13 cellular contexts compared by ENCODE assay signal in the genomic region with DNA sequence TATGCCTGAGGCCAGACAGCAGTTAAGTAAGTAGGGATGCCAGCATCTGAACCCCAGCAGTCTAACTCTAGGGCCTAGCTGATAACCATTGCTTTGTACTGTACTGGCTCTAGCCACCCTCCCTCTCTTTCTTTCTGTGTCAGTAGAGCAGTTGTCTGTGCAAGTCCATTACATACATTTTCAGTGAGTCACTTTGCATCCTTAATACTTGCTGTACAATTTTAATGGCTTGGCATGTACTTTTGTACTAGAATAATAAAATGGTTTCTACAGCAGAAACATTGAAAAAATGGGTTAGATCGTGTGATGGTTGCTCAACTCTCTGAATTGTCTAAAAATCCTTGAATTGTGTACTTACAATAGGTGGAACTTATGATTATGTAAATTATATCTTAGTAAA. TPM values are rescaled to one million over a fixed set of nuclear protein-coding genes. Genes with fewer than 3 reads are reported as not detected.
A peak's percentile ranks its signal among the peaks of the same experiment; 100 is the strongest.
DNase-seq lines count a peak whose midpoint lies in the region; ATAC-seq and TF ChIP-seq lines count a peak whose summit lies in the region.
"Had no signal": no experiment of that assay in that cellular context is flagged by ENCODE, and none has a peak within 500 bp of the region (broad histone marks: within the 10 kb centered on the region; RNA-seq: fewer than 3 reads in every experiment).

No MANE protein-coding gene starts in this region.

- DNase-seq in activated CD4-positive, alpha-beta T cell treated with anti-CD3 and anti-CD28 coated beads, Interleukin-2, amount 10 ng/mL, durations not matched to agents 24 days and 14 days = no peak
- no peak for DNase-seq in activated CD4-positive, alpha-beta T cell treated with anti-CD3 and anti-CD28 coated beads for 1 hour
- DNase-seq in T-cell = no peak
- DNase-seq in fibroblast of gingiva (ENCODE audit: low read depth) = peak; percentile 84
- peak; percentile 66 for DNase-seq in osteoblast (ENCODE audit: insufficient read length, low spot score, missing footprints)
- no peak for DNase-seq in NCI-H187 (lab: John Stamatoyannopoulos, UW)
- no peak for DNase-seq in cortex of kidney (lab: John Stamatoyannopoulos, UW)
- DNase-seq: activated CD8-positive, alpha-beta memory T cell treated with anti-CD3 and anti-CD28 coated beads for 24 hours; H9; NCI-H526 treated with DMSO at 0.1 percent for 48 hours had no signal

- POLR2A ChIA-PET in T-cell (lab: Charles Lee) = interaction anchor here in 1 of 2 donors (0.7 kb wide), 1 partner anchor 15 kb away, joined by 4 read pairs; no protein-coding TSS in a partner anchor

- H3K79me2 ChIP-seq in osteoblast (ENCODE audit: insufficient read depth, low read length) = peaks cover 16% of the 10 kb centered on the region

- H4K20me1 ChIP-seq in osteoblast (ENCODE audit: insufficient read depth, low read length) = no peaks in the 10 kb centered on the region

- H3K27me3 Mint-ChIP-seq in activated CD4-positive, alpha-beta T cell treated with anti-CD3 and anti-CD28 coated beads, Interleukin-2, amount 10 ng/mL, durations not matched to agents 24 days and 14 days = no peaks in the 10 kb centered on the region
- H3K27me3 Mint-ChIP-seq in T-cell = no peaks in the 10 kb centered on the region

- no peaks in the 10 kb centered on the region for H3K9me3 ChIP-seq in osteoblast (ENCODE audit: low read depth, low read length)
- H3K9me3 ChIP-seq: A549 had no signal

- H3K4me3 Mint-ChIP-seq in activated CD4-positive, alpha-beta T cell treated with anti-CD3 and anti-CD28 coated beads, Interleukin-2, amount 10 ng/mL, durations not matched to agents 24 days and 14 days = peak overlapping the region; percentile 99
- H3K4me3 Mint-ChIP-seq in T-cell = peak overlapping the region; percentile 96 to 99 (median 97)

- H3K4me3 ChIP-seq in osteoblast (ENCODE audit: insufficient read depth, low read length) = no peak overlapping the region
- H3K4me3 ChIP-seq: A549, SK-N-MC had no signal

- CTCF ChIA-PET in T-cell (lab: Charles Lee) = interaction anchor here in 1 of 2 donors (0.6 to 3.8 kb wide), 3 partner anchors 9 to 107 kb away, joined by 3 to 21 read pairs (median 5); no protein-coding TSS in a partner anchor

- H3K36me3 ChIP-seq in osteoblast (ENCODE audit: insufficient read depth, low read length) = no peaks in the 10 kb centered on the region

- H3K27me3 ChIP-seq in osteoblast (ENCODE audit: insufficient read depth, low read length) = no peaks in the 10 kb centered on the region

- H3K27ac Mint-ChIP-seq in activated CD4-positive, alpha-beta T cell treated with anti-CD3 and anti-CD28 coated beads, Interleukin-2, amount 10 ng/mL, durations not matched to agents 24 days and 14 days = no peak overlapping the region
- H3K27ac Mint-ChIP-seq in T-cell = peak overlapping the region; percentile 92 to 97
- H3K27ac Mint-ChIP-seq: H9 had no signal

- peaks cover 16% of the 10 kb centered on the region for H3K36me3 Mint-ChIP-seq in activated CD4-positive, alpha-beta T cell treated with anti-CD3 and anti-CD28 coated beads, Interleukin-2, amount 10 ng/mL, durations not matched to agents 24 days and 14 days (ENCODE audit: low read depth)
- H3K36me3 Mint-ChIP-seq in T-cell = peaks cover 4% of the 10 kb centered on the region

- TF ChIP-seq CTCF in osteoblast (IDR thresholded peaks at IDR 0.05; ENCODE audit: extremely low read depth, low read depth, low read length) = no peak

- ATAC-seq in T-cell (replicated peaks in 1 of 4) = no peak
- ATAC-seq in GM21447 (IDR thresholded peaks at IDR 0.05; ENCODE audit: unreplicated experiment) = no peak
- ATAC-seq: A549 had no signal

- H3K4me1 Mint-ChIP-seq in activated CD4-positive, alpha-beta T cell treated with anti-CD3 and anti-CD28 coated beads, Interleukin-2, amount 10 ng/mL, durations not matched to agents 24 days and 14 days = peaks cover 55% of the 10 kb centered on the region
- H3K4me1 Mint-ChIP-seq in T-cell = peaks cover 59 to 71% (median 62%) of the 10 kb centered on the region in 3 donors

- no peak overlapping the region for H2AFZ ChIP-seq in osteoblast (ENCODE audit: low read length)

- intact Hi-C loops in activated CD4-positive, alpha-beta T cell treated with anti-CD3 and anti-CD28 coated beads, Interleukin-2, amount 10 ng/mL, durations not matched to agents 24 days and 14 days (cut with micrococcal nuclease) = no loop called here

- H3K4me2 ChIP-seq in osteoblast (ENCODE audit: insufficient read depth, low read length) = no peak overlapping the region

- no peak overlapping the region for H3K27ac ChIP-seq in osteoblast (ENCODE audit: low read depth, low read length)
- H3K27ac ChIP-seq: A549, SK-N-MC had no signal

- peaks cover 13% of the 10 kb centered on the region for H3K4me1 ChIP-seq in osteoblast (ENCODE audit: insufficient read depth, low read length)

- H3K9me3 Mint-ChIP-seq in activated CD4-positive, alpha-beta T cell treated with anti-CD3 and anti-CD28 coated beads, Interleukin-2, amount 10 ng/mL, durations not matched to agents 24 days and 14 days = peaks cover 6% of the 10 kb centered on the region
- no peaks in the 10 kb centered on the region for H3K9me3 Mint-ChIP-seq in T-cell

RNA-seq across cellular contexts. Expression of a gene that starts 1.5 kb away (rescaled TPM):
- total RNA-seq in activated CD4-positive, alpha-beta T cell treated with anti-CD3 and anti-CD28 coated beads, Interleukin-2, amount 10 ng/mL, durations not matched to agents 24 days and 14 days = 20.3 and 22.2 TPM in 2 replicates
- total RNA-seq in T-cell = 10 to 100 TPM; 32.4 to 54.6 (median 35.6) TPM
- 14.1 and 18.5 TPM in 2 replicates for total RNA-seq in osteoblast

Comparison
In these comparisons a context has a peak if more than half of its experiments do, and no peak if none do; other contexts are left out.
1. DNase-seq: peak in fibroblast of gingiva (single experiment) and osteoblast (single experiment); none in activated CD4-positive, alpha-beta T cell treated with anti-CD3 and anti-CD28 coated beads, Interleukin-2, amount 10 ng/mL, durations not matched to agents 24 days and 14 days (single experiment), activated CD4-positive, alpha-beta T cell treated with anti-CD3 and anti-CD28 coated beads for 1 hour (single experiment), T-cell (0 of 34), NCI-H187 (0 of 2) and cortex of kidney (single experiment).